ENCODE assay signal across 29 cellular contexts in the genomic region with DNA sequence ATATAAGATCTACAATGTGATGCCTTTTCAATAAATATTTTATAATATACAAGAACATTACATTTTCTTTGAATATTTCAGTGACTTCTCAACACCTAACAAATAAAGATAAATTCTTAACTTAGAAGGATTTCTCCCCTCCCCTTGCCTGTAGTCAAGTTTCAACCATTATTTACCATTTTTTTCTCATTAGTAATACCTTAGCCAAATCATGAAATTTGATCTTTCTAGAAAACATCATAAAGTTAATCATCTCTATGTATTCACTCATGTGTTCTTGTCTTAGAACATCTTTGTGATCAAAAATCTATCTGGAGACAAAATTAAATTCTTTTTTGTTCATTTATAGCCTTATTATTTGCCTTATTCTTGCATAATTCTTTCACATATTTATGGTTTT.
"Had no signal": no experiment of that assay in that cellular context is flagged by ENCODE, and none has a peak within 500 bp of the region (broad histone marks: within the 10 kb centered on the region; RNA-seq: fewer than 3 reads in every experiment).

No MANE protein-coding gene starts in this region.

- DNase-seq: colonic mucosa; cortex of kidney; dermis blood vessel endothelial cell; dorsolateral prefrontal cortex; effector CD4-positive, alpha-beta T cell; effector CD8-positive, alpha-beta T cell; effector memory CD4-positive, alpha-beta T cell; effector memory CD8-positive, alpha-beta T cell; endodermal cell; erythroblast; esophagus squamous epithelium; foreskin fibroblast; foreskin keratinocyte; foreskin melanocyte; gastrocnemius medialis; glutamatergic neuron; head of caudate nucleus; heart left ventricle; heart right ventricle had no signal

- H3K27me3 Mint-ChIP-seq: dendritic cell treated with granulocyte-macrophage colony-stimulating factor and Interleukin-4, amounts not matched to agents 40 ng/mL and 50 ng/mL, for 4 days; effector memory CD8-positive, alpha-beta T cell had no signal

- H3K9me3 ChIP-seq: colonic mucosa, gastrocnemius medialis had no signal

- H3K36me3 ChIP-seq: colonic mucosa, esophagus muscularis mucosa, esophagus squamous epithelium, gastrocnemius medialis, gastroesophageal sphincter, heart left ventricle, heart right ventricle had no signal

- H3K4me3 ChIP-seq: colonic mucosa, coronary artery, dorsolateral prefrontal cortex, esophagus muscularis mucosa, esophagus squamous epithelium, gastrocnemius medialis, gastroesophageal sphincter, heart left ventricle, heart right ventricle had no signal

- H3K4me1 ChIP-seq: colonic mucosa, esophagus muscularis mucosa, esophagus squamous epithelium, foreskin keratinocyte, gastrocnemius medialis, gastroesophageal sphincter, heart left ventricle, heart right ventricle had no signal

- H3K4me1 Mint-ChIP-seq: endodermal cell had no signal

- ATAC-seq: effector memory CD8-positive, alpha-beta T cell; esophagus mucosa; foreskin keratinocyte; gastrocnemius medialis; gastroesophageal sphincter; heart left ventricle; heart right ventricle had no signal

- H3K27me3 ChIP-seq: colonic mucosa, esophagus muscularis mucosa, esophagus squamous epithelium, foreskin keratinocyte, gastrocnemius medialis, gastroesophageal sphincter, heart left ventricle, heart right ventricle had no signal

- H3K4me3 Mint-ChIP-seq: dendritic cell treated with granulocyte-macrophage colony-stimulating factor and Interleukin-4, amounts not matched to agents 40 ng/mL and 50 ng/mL, for 4 days; effector memory CD8-positive, alpha-beta T cell; endodermal cell had no signal

- H3K27ac ChIP-seq: colonic mucosa, coronary artery, dorsolateral prefrontal cortex, epithelial cell of prostate, esophagus muscularis mucosa, esophagus squamous epithelium, foreskin keratinocyte, gastrocnemius medialis, gastroesophageal sphincter, heart left ventricle, heart right ventricle had no signal

- FAIRE-seq: colon, endometrium, endothelial cell of umbilical vein, frontal cortex had no signal

- H3K27ac Mint-ChIP-seq: dendritic cell treated with granulocyte-macrophage colony-stimulating factor and Interleukin-4, amounts not matched to agents 40 ng/mL and 50 ng/mL, for 4 days; effector memory CD8-positive, alpha-beta T cell; endodermal cell had no signal
